ENCODE assay signal across 11 cellular contexts in the genomic region with DNA sequence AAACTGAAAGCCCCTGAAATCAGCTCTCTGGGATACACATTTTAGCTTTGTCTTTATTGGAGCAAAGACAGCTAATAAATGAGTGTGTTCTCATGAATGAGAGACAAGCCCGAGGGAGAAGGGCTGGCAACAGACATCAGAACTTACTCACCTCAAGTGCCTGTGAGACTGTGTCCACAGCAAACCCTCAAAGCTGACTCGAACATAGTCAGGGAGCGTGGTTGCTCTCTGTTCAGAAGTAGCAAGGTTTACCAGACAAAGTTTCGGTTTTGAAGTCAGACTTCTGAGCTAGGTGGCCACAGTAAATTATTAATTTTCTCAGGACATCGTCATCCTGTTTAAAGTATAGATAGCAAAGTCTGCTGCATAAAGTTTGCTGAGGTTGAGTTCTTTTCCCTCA.
DNase-seq lines count a peak whose midpoint lies in the region; ATAC-seq lines count a peak whose summit lies in the region.
"Had no signal": no experiment of that assay in that cellular context is flagged by ENCODE, and none has a peak within 500 bp of the region (broad histone marks: within the 10 kb centered on the region; RNA-seq: fewer than 3 reads in every experiment).

No MANE protein-coding gene starts in this region.

- intact Hi-C loops in left ventricle myocardium superior (cut with micrococcal nuclease) (no loop called here), cardiac septum (cut with DNase I) (no loop called here)

- ATAC-seq in left ventricle myocardium superior (peak; percentile 41), HG02588 (IDR thresholded peaks at IDR 0.05; ENCODE audit: unreplicated experiment) (peak; percentile 99), HG03354 (IDR thresholded peaks at IDR 0.05; ENCODE audit: poor library complexity, severe bottlenecking, unreplicated experiment) (peak; percentile 86), GM21528 (IDR thresholded peaks at IDR 0.05; ENCODE audit: low FRiP score, unreplicated experiment) (no peak)

- no peak for DNase-seq in left ventricle myocardium superior
- no peak for DNase-seq in cardiac septum (ENCODE audit: low spot score)
- DNase-seq in NCI-H1930 (lab: John Stamatoyannopoulos, UW), result no peak
- no peak for DNase-seq in mesenteric fat pad (ENCODE audit: low spot score)
- DNase-seq in activated naive CD4-positive, alpha-beta T cell treated with anti-CD3 and anti-CD28 coated beads, Interleukin-2, amount 50 U/mL, for 16 hours, result no peak
- DNase-seq: Caco-2, NCI-H2107, upper lobe of left lung had no signal
